In genomic region chr10:71998119-71998839, GRCh38 we compare ENCODE assay signal across 9 cellular contexts. TPM values are rescaled to one million over a fixed set of nuclear protein-coding genes. Genes with fewer than 3 reads are reported as not detected.
DNase-seq lines count a peak whose midpoint lies in the region; ATAC-seq, FAIRE-seq and TF ChIP-seq lines count a peak whose summit lies in the region.
"Had no signal": no experiment of that assay in that cellular context is flagged by ENCODE, and none has a peak within 500 bp of the region (broad histone marks: within the 10 kb centered on the region; RNA-seq: fewer than 3 reads in every experiment).

No MANE protein-coding gene starts in this region.

- H3K4me1 Mint-ChIP-seq in neural crest cell (peaks cover 44% of the 10 kb centered on the region), CD14-positive monocyte (no peaks in the 10 kb centered on the region)

- TF ChIP-seq POLR2A in gastroesophageal sphincter (IDR thresholded peaks at IDR 0.05) = no peak
- TF ChIP-seq POLR2A in transverse colon (IDR thresholded peaks at IDR 0.05) = no peak

- H3K27me3 ChIP-seq in SK-N-SH (ENCODE audit: insufficient read depth) = no peaks in the 10 kb centered on the region
- H3K27me3 ChIP-seq in gastroesophageal sphincter = no peaks in the 10 kb centered on the region
- no peaks in the 10 kb centered on the region for H3K27me3 ChIP-seq in transverse colon

- H3K79me2 ChIP-seq in SK-N-SH (ENCODE audit: insufficient read depth) = peaks cover 84% of the 10 kb centered on the region

- CTCF ChIA-PET in SK-N-SH (lab: Yijun Ruan, JAX) = interaction anchor here (0.8 to 3.1 kb wide), 12 partner anchors 10 to 339 kb away, joined by 3 to 22 read pairs (median 4); partner anchors contain the start of gene CHST3

- H3K36me3 ChIP-seq in SK-N-SH (replicated peaks in 1 of 2; ENCODE audit: control insufficient read depth in 1 of 2, insufficient read depth in 2 of 2, low read length in 1 of 2) (no peaks in the 10 kb centered on the region), gastroesophageal sphincter (no peaks in the 10 kb centered on the region), transverse colon (no peaks in the 10 kb centered on the region)

- in situ Hi-C loops in transverse colon (cut with MboI; ENCODE audit: low pct_ligation_motif_present in 1 of 4, low pct_unique_long_range_greater_than_20kb in 1 of 4, low sequenced_read_pairs in 3 of 4) = no loop called here

- peaks cover 4% of the 10 kb centered on the region for H3F3A ChIP-seq in SK-N-SH (replicated peaks; ENCODE audit: insufficient read depth)

- intact Hi-C loops in transverse colon (cut with DNase I; ENCODE audit: low total_unique reads) = no loop called here
- intact Hi-C loops in CD14-positive monocyte (cut with micrococcal nuclease) = no loop called here

- POLR2A ChIA-PET in SK-N-SH (lab: Yijun Ruan, JAX) = interaction anchor here (1.0 to 1.7 kb wide), 5 partner anchors 11 to 275 kb away, joined by 3 to 10 read pairs (median 6); partner anchors contain the start of genes CHST3 and DDIT4

- H2AFZ ChIP-seq in SK-N-SH (ENCODE audit: low read depth) = no peak overlapping the region

- no peak for FAIRE-seq in RCC 7860 (lab: Jason Lieb, UNC)

- H3K36me3 Mint-ChIP-seq in neural crest cell (ENCODE audit: low read depth) (peaks cover 2% of the 10 kb centered on the region), CD14-positive monocyte (no peaks in the 10 kb centered on the region)
- H3K36me3 Mint-ChIP-seq: stimulated activated effector memory CD8-positive, alpha-beta T cell treated with anti-CD3 and anti-CD28 coated beads, Interleukin-12 subunit alpha, Interleukin-12 subunit beta, amount 100 ng/mL, for 72 hours had no signal

- H3K9me3 Mint-ChIP-seq in neural crest cell (no peaks in the 10 kb centered on the region), CD14-positive monocyte (peaks cover 0 to 2% (median 0%) of the 10 kb centered on the region in 7 donors)
- H3K9me3 Mint-ChIP-seq: stimulated activated effector memory CD8-positive, alpha-beta T cell treated with anti-CD3 and anti-CD28 coated beads, Interleukin-12 subunit alpha, Interleukin-12 subunit beta, amount 100 ng/mL, for 72 hours had no signal

- H3K4me1 ChIP-seq in SK-N-SH (ENCODE audit: control insufficient read depth in 1 of 2, insufficient read depth in 2 of 2, low read depth in 1 of 2, low read length in 1 of 2) (peaks cover 19 to 38% of the 10 kb centered on the region in 2 experiments), gastroesophageal sphincter (peaks cover 12 to 77% (median 43%) of the 10 kb centered on the region in 3 donors), transverse colon (peaks cover 23 to 49% (median 32%) of the 10 kb centered on the region in 4 donors)

- H3K4me3 Mint-ChIP-seq in neural crest cell (no peak overlapping the region), CD14-positive monocyte (no peak overlapping the region)
- H3K4me3 Mint-ChIP-seq: stimulated activated effector memory CD8-positive, alpha-beta T cell treated with anti-CD3 and anti-CD28 coated beads, Interleukin-12 subunit alpha, Interleukin-12 subunit beta, amount 100 ng/mL, for 72 hours had no signal

- H3K27ac ChIP-seq in SK-N-SH (ENCODE audit: low read depth in 2 of 2, low read length in 1 of 2) (peak overlapping the region; percentile 80 to 90), gastroesophageal sphincter (peak overlapping the region in 3 of 4 donors; percentile 79 to 83 (median 82)), transverse colon (peak overlapping the region; percentile 70 to 83 (median 76))

- WGBS in SK-N-SH (ENCODE audit: low lambda C conversion rate) = 60% methylated on average over 9 of the region's 14 CpGs
- 46 to 87% methylated on average over 3 to 5 of the region's 14 CpGs for WGBS in gastroesophageal sphincter (ENCODE audit: low coverage in 1 of 2), 2 donors
- WGBS in transverse colon (ENCODE audit: low coverage in 1 of 2), 2 donors = 59 to 80% methylated on average over 1 to 12 of the region's 14 CpGs

- H3K27ac Mint-ChIP-seq in neural crest cell (ENCODE audit: unreplicated experiment) = peak overlapping the region; percentile 60
- H3K27ac Mint-ChIP-seq in CD14-positive monocyte = no peak overlapping the region
- H3K27ac Mint-ChIP-seq: stimulated activated effector memory CD8-positive, alpha-beta T cell treated with anti-CD3 and anti-CD28 coated beads, Interleukin-12 subunit alpha, Interleukin-12 subunit beta, amount 100 ng/mL, for 72 hours had no signal

- TF ChIP-seq EP300 in SK-N-SH (IDR thresholded peaks at IDR 0.05; ENCODE audit: borderline replicate concordance in 1 of 2, low read depth in 1 of 2, low read length in 1 of 2) (no peak), gastroesophageal sphincter (IDR thresholded peaks at IDR 0.05) (no peak), transverse colon (IDR thresholded peaks at IDR 0.05; ENCODE audit: low read depth) (no peak)

- DNase-seq in SK-N-SH = no peak
- DNase-seq in neural crest cell (ENCODE audit: low read depth, low spot score) = no peak
- DNase-seq in transverse colon = no peak
- DNase-seq in RCC 7860 (ENCODE audit: low spot score) = no peak
- DNase-seq in stimulated activated CD4-positive, alpha-beta T cell treated with anti-CD3 and anti-CD28 coated beads, Interleukin-4, amount 100 ng/mL, for 4 hours = no peak
- DNase-seq in HuH-7 (ENCODE audit: low spot score) = no peak
- DNase-seq in CD14-positive monocyte (ENCODE audit: low spot score) = no peak

- H4K20me1 ChIP-seq in SK-N-SH (ENCODE audit: insufficient read depth) = no peaks in the 10 kb centered on the region

- H3K4me2 ChIP-seq in SK-N-SH = peak overlapping the region; percentile 74

- H3K9ac ChIP-seq in SK-N-SH = 0 out of 2 replicates have a peak overlapping the region, but pooled peaks have one; percentile 18

- H3K9me2 ChIP-seq in SK-N-SH = no peaks in the 10 kb centered on the region

- H3K4me3 ChIP-seq in SK-N-SH (ENCODE audit: low read depth in 2 of 2, low read length in 1 of 2) (no peak overlapping the region), gastroesophageal sphincter (no peak overlapping the region), transverse colon (no peak overlapping the region)

- H3K27me3 Mint-ChIP-seq in neural crest cell (ENCODE audit: low read depth) = no peaks in the 10 kb centered on the region
- peaks cover 1 to 5% (median 3%) of the 10 kb centered on the region in 3 donors for H3K27me3 Mint-ChIP-seq in CD14-positive monocyte (ENCODE audit: low read depth in 3 of 3)

- TF ChIP-seq RAD21 in SK-N-SH (IDR thresholded peaks at IDR 0.05; ENCODE audit: low read length) = no peak

- no peak for ATAC-seq in gastroesophageal sphincter
- ATAC-seq: stimulated activated effector memory CD8-positive, alpha-beta T cell treated with anti-CD3 and anti-CD28 coated beads, Interleukin-12 subunit alpha, Interleukin-12 subunit beta, amount 100 ng/mL, for 72 hours had no signal

- H3K9me3 ChIP-seq in SK-N-SH (no peaks in the 10 kb centered on the region), gastroesophageal sphincter (no peaks in the 10 kb centered on the region), transverse colon (no peaks in the 10 kb centered on the region)

- TF ChIP-seq CTCF in SK-N-SH (IDR thresholded peaks at IDR 0.05) (no peak), gastroesophageal sphincter (IDR thresholded peaks at IDR 0.05) (no peak), neural crest cell (conservative IDR thresholded peaks at IDR 0.05) (no peak), transverse colon (IDR thresholded peaks at IDR 0.05) (no peak), CD14-positive monocyte (IDR thresholded peaks at IDR 0.05) (no peak)

TF ChIP-seq in SK-N-SH, 30 proteins besides CTCF, POLR2A, EP300 and RAD21 (continues in another document):
- no peak for TF ChIP-seq CHD2 (IDR thresholded peaks at IDR 0.05; ENCODE audit: low read length, partially characterized antibody)
- no peak for TF ChIP-seq TEAD4 (IDR thresholded peaks at IDR 0.05; ENCODE audit: borderline replicate concordance, insufficient read depth)
- TF ChIP-seq YY1 (IDR thresholded peaks at IDR 0.05; ENCODE audit: low read depth) = no peak
- no peak for TF ChIP-seq JUND (IDR thresholded peaks at IDR 0.05)
- no peak for TF ChIP-seq FOSL2 (IDR thresholded peaks at IDR 0.05; ENCODE audit: borderline replicate concordance, low read depth)
- no peak for TF ChIP-seq GATA2 (CRISPR knock-in tag; IDR thresholded peaks at IDR 0.05)
- no peak for TF ChIP-seq RFX5 (IDR thresholded peaks at IDR 0.05; ENCODE audit: low read length)
- TF ChIP-seq PBX3 (IDR thresholded peaks at IDR 0.05) = no peak
- TF ChIP-seq NRF1 (IDR thresholded peaks at IDR 0.05; ENCODE audit: low read depth, low read length) = no peak
- no peak for TF ChIP-seq ELF1 (IDR thresholded peaks at IDR 0.05)

RNA-seq across cellular contexts. Expression of gene CHST3, which starts 34.1 kb away (rescaled TPM):
- 6.0 and 6.1 TPM in 2 replicates for polyA plus RNA-seq in SK-N-SH (2012; rRNA removed)
- 4.1 and 5.6 TPM in 2 replicates for polyA plus RNA-seq in SK-N-SH (2012; cell fraction: cytosol; rRNA removed)
- polyA plus RNA-seq in SK-N-SH (2012; cell fraction: nucleus; rRNA removed) = 5.7 and 6.8 TPM in 2 replicates
- 10 to 100 TPM; 31.8 to 48.0 (median 37.3) TPM for total RNA-seq in gastroesophageal sphincter
- 24.5 and 25.8 TPM in 2 replicates for total RNA-seq in neural crest cell
- total RNA-seq in transverse colon = 10 to 100 TPM in 1 of 4 donors, 1 to 10 TPM in 3; 1.6 to 10.5 (median 3.9) TPM
- not detected for polyA plus RNA-seq in CD14-positive monocyte
